In genomic region chr17:34656801-34657200, GRCh38 we compare ENCODE assay signal across 28 cellular contexts.
"Had no signal": no experiment of that assay in that cellular context is flagged by ENCODE, and none has a peak within 500 bp of the region (broad histone marks: within the 10 kb centered on the region; RNA-seq: fewer than 3 reads in every experiment).

No MANE protein-coding gene starts in this region.

- DNase-seq: colonic mucosa; cortex of kidney; dermis blood vessel endothelial cell; dorsolateral prefrontal cortex; effector CD4-positive, alpha-beta T cell; effector CD8-positive, alpha-beta T cell; effector memory CD4-positive, alpha-beta T cell; effector memory CD8-positive, alpha-beta T cell; endodermal cell; erythroblast; esophagus squamous epithelium; foreskin fibroblast; foreskin keratinocyte; foreskin melanocyte; gastrocnemius medialis; glutamatergic neuron; head of caudate nucleus; heart left ventricle; heart right ventricle had no signal

- ATAC-seq: effector memory CD8-positive, alpha-beta T cell; esophagus mucosa; foreskin keratinocyte; gastrocnemius medialis; gastroesophageal sphincter; heart left ventricle; heart right ventricle had no signal

- H3K36me3 ChIP-seq: colonic mucosa, esophagus muscularis mucosa, esophagus squamous epithelium, gastrocnemius medialis, gastroesophageal sphincter, heart left ventricle, heart right ventricle had no signal

- H3K27me3 ChIP-seq: colonic mucosa had no signal

- FAIRE-seq: colon, endometrium, endothelial cell of umbilical vein, frontal cortex had no signal

- H3K9me3 ChIP-seq: colonic mucosa, esophagus muscularis mucosa, esophagus squamous epithelium, gastrocnemius medialis, gastroesophageal sphincter, heart left ventricle, heart right ventricle had no signal

- H3K4me3 ChIP-seq: colonic mucosa, coronary artery, dorsolateral prefrontal cortex, esophagus muscularis mucosa, esophagus squamous epithelium, gastrocnemius medialis, gastroesophageal sphincter, heart left ventricle, heart right ventricle had no signal

- H3K27ac ChIP-seq: colonic mucosa, coronary artery, dorsolateral prefrontal cortex, epithelial cell of prostate, esophagus muscularis mucosa, esophagus squamous epithelium, foreskin keratinocyte, gastrocnemius medialis, gastroesophageal sphincter, heart left ventricle, heart right ventricle had no signal

- H3K4me1 ChIP-seq: colonic mucosa, esophagus muscularis mucosa, esophagus squamous epithelium, foreskin keratinocyte, gastrocnemius medialis, gastroesophageal sphincter, heart right ventricle had no signal
